Comparison of ENCODE assay signal across 28 cellular contexts in genomic region chr5:136772541-136772940, GRCh38.
"Had no signal": no experiment of that assay in that cellular context is flagged by ENCODE, and none has a peak within 500 bp of the region (broad histone marks: within the 10 kb centered on the region; RNA-seq: fewer than 3 reads in every experiment).

No MANE protein-coding gene starts in this region.

- H3K27me3 ChIP-seq: ascending aorta, cardiac muscle cell, colonic mucosa, sigmoid colon, suprapubic skin, tibial artery had no signal

- H3K36me3 ChIP-seq: ascending aorta, cardiac muscle cell, colonic mucosa, sigmoid colon, suprapubic skin, tibial artery had no signal

- H3K4me1 ChIP-seq: ascending aorta, colonic mucosa, parathyroid adenoma, psoas muscle, suprapubic skin, tibial artery had no signal

- H3K27ac ChIP-seq: ascending aorta, cardiac muscle cell, colonic mucosa, epithelial cell of prostate, parathyroid adenoma, psoas muscle, sigmoid colon, suprapubic skin, tibial artery, VCaP had no signal

- DNase-seq: activated CD4-positive, alpha-beta memory T cell treated with anti-CD3 and anti-CD28 coated beads for 36 hours; activated CD4-positive, alpha-beta T cell treated with anti-CD3 and anti-CD28 coated beads for 4 hours; activated CD8-positive, alpha-beta memory T cell treated with anti-CD3 and anti-CD28 coated beads, Interleukin-2, amount 50 U/mL, for 4 hours; activated effector memory CD4-positive, alpha-beta T cell treated with anti-CD3 and anti-CD28 coated beads, Interleukin-2, amount 50 U/mL, for 16 hours; activated naive CD4-positive, alpha-beta T cell treated with anti-CD3 and anti-CD28 coated beads, Interleukin-2, amount 10 ng/mL, durations not matched to agents 7 days and 5 days; activated naive CD8-positive, alpha-beta T cell treated with anti-CD3 and anti-CD28 coated beads, Interleukin-2, amount 10 ng/mL, durations not matched to agents 7 days and 5 days; activated T-cell treated with anti-CD3 and anti-CD28 coated beads, Interleukin-2, amount 50 U/mL, for 1 hour; cerebellar nuclear complex; colonic mucosa; effector CD8-positive, alpha-beta T cell; mammary epithelial cell; naive thymus-derived CD4-positive, alpha-beta T cell; occipital lobe; psoas muscle; sigmoid colon; stimulated activated CD4-positive, alpha-beta T cell treated with anti-CD3 and anti-CD28 coated beads, Interleukin-1b, Interleukin-23, amount 100 ng/mL, for 48 hours; stimulated activated CD4-positive, alpha-beta T cell treated with anti-CD3 and anti-CD28 coated beads, Interleukin-4, amount 100 ng/mL, for 4 hours; stimulated activated CD8-positive, alpha-beta memory T cell treated with anti-CD3 and anti-CD28 coated beads, Interleukin-4, amount 100 ng/mL, for 48 hours; T-helper 9 cell; tibial artery had no signal

- H3K4me3 ChIP-seq: ascending aorta, cardiac muscle cell, colonic mucosa, psoas muscle, sigmoid colon, smooth muscle cell, suprapubic skin, tibial artery had no signal

- ATAC-seq: naive thymus-derived CD4-positive, alpha-beta T cell; psoas muscle; stimulated activated memory B cell treated with anti-CD40 and anti-IgM and Interleukin-4, amounts not matched to agents 10 μg/mL and 1 μg/mL and 100 μg/mL, for 72 hours had no signal

- H3K9me3 ChIP-seq: ascending aorta, colonic mucosa, psoas muscle, sigmoid colon, suprapubic skin had no signal
